Comparison of ENCODE assay signal across 26 cellular contexts in the genomic region with DNA sequence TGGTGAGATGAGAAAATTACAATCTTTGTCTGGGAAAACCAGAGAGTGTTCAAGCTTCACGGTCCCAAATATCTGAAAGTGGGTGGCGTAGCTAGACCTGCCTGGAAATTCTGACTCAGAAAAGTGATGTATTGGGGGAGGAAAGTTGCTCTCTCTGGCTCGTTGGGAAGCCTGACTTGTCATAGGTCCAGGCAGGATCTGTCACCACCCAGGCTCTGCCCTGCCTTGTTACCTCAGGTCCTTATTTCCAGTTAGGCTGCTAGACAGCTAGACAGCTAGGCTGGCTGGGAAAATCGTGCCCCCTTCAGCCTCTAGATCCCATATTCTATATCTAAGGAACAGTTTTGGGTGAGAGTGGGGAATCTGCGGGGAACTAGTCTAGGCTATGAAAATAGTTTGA. TPM values are rescaled to one million over a fixed set of nuclear protein-coding genes. Genes with fewer than 3 reads are reported as not detected.
DNase-seq lines count a peak whose midpoint lies in the region; FAIRE-seq and TF ChIP-seq lines count a peak whose summit lies in the region.
"Had no signal": no experiment of that assay in that cellular context is flagged by ENCODE, and none has a peak within 500 bp of the region (broad histone marks: within the 10 kb centered on the region; RNA-seq: fewer than 3 reads in every experiment).

No MANE protein-coding gene starts in this region.

- no peak overlapping the region for H3K9ac ChIP-seq in mesendoderm (ENCODE audit: low read length)
- H3K9ac ChIP-seq: BLaER1 treated with 17β-estradiol and CSF1 and Interleukin-3, amounts not matched to agents 10 nM and 100 nM had no signal

- H3K18ac ChIP-seq in mesendoderm (ENCODE audit: low read length) = no peak overlapping the region

- H4K5ac ChIP-seq in mesendoderm (ENCODE audit: low read length) = no peak overlapping the region

- peak; percentile 6 for FAIRE-seq in H54 (lab: Jason Lieb, UNC)
- FAIRE-seq: A549, G401.6, GM12892 had no signal

- H3K4me3 ChIP-seq in epithelial cell of proximal tubule (ENCODE audit: low read depth, low read length) (no peak overlapping the region), mesendoderm (ENCODE audit: low read length) (no peak overlapping the region)
- H3K4me3 ChIP-seq: A549; BLaER1 treated with 17β-estradiol and CSF1 and Interleukin-3, amounts not matched to agents 10 nM and 100 nM; GM23338; HAP-1 had no signal

- H3K79me2 ChIP-seq in mesendoderm (ENCODE audit: control insufficient read depth, insufficient read depth, low read length) = no peaks in the 10 kb centered on the region

- no peak overlapping the region for H3K4me2 ChIP-seq in mesendoderm (ENCODE audit: low read length)
- H3K4me2 ChIP-seq: A549, GM23338 had no signal

- no peak overlapping the region for H3K4ac ChIP-seq in mesendoderm (ENCODE audit: low read depth, low read length)

- H3K4me1 ChIP-seq in mesendoderm (ENCODE audit: control insufficient read depth, low read depth, low read length) = peaks cover 2% of the 10 kb centered on the region
- H3K4me1 ChIP-seq: A549, BE2C, HAP-1 had no signal

- H2BK120ac ChIP-seq in mesendoderm (ENCODE audit: low read depth, low read length) = no peak overlapping the region

- H3K23ac ChIP-seq in mesendoderm (ENCODE audit: low read length) = no peak overlapping the region

- no peak overlapping the region for H3K56ac ChIP-seq in mesendoderm (ENCODE audit: low read length)

- intact Hi-C loops in posterior vena cava (cut with DNase I) = no loop called here

- H3K27me3 ChIP-seq in mesendoderm (ENCODE audit: insufficient read depth, low read length, poor library complexity) = no peaks in the 10 kb centered on the region
- H3K27me3 ChIP-seq: BE2C; BLaER1 treated with 17β-estradiol and CSF1 and Interleukin-3, amounts not matched to agents 10 nM and 100 nM had no signal

- no peaks in the 10 kb centered on the region for H3K79me1 ChIP-seq in mesendoderm (ENCODE audit: low read length)

- no peak overlapping the region for H2AK5ac ChIP-seq in mesendoderm (ENCODE audit: low read length)

- no peaks in the 10 kb centered on the region for H3K36me3 ChIP-seq in mesendoderm (ENCODE audit: control insufficient read depth, insufficient read depth, low read length)
- H3K36me3 ChIP-seq: BE2C; BLaER1 treated with 17β-estradiol and CSF1 and Interleukin-3, amounts not matched to agents 10 nM and 100 nM; HAP-1 had no signal

- no peak for TF ChIP-seq CTCF in epithelial cell of proximal tubule (conservative IDR thresholded peaks at IDR 0.05; ENCODE audit: low read depth, low read length)

- H2BK5ac ChIP-seq in mesendoderm (ENCODE audit: low read length) = no peak overlapping the region

- no peak overlapping the region for H2BK15ac ChIP-seq in mesendoderm (replicated peaks; ENCODE audit: low read depth)

- no CpG with 5 or more reads among the region's 5 CpGs for WGBS in mesendoderm (ENCODE audit: extremely low coverage, insufficient coverage, low lambda C conversion rate)

- no peak overlapping the region for H4K8ac ChIP-seq in mesendoderm (ENCODE audit: low read depth, low read length)

- no peak overlapping the region for H3K27ac ChIP-seq in mesendoderm (ENCODE audit: low read depth, low read length)
- H3K27ac ChIP-seq: A549; BLaER1 treated with 17β-estradiol and CSF1 and Interleukin-3, amounts not matched to agents 10 nM and 100 nM had no signal

- DNase-seq in H54 (ENCODE audit: insufficient read length, low spot score) (peak; percentile 4), NCI-H446 treated with DMSO at 0.1 percent for 48 hours (lab: John Stamatoyannopoulos, UW) (peak; percentile 85), epithelial cell of proximal tubule (ENCODE audit: low read depth) (peak; percentile 19), mesendoderm (peak; percentile 4), posterior vena cava (ENCODE audit: low spot score) (no peak), NCI-H128 (lab: John Stamatoyannopoulos, UW; ENCODE audit: unreplicated experiment) (no peak), retina (no peak), NCI-H82 (lab: John Stamatoyannopoulos, UW) (no peak)
- DNase-seq: 8988T; ACHN; AML-193; BE2C; Calu3; CD4-positive, alpha-beta T cell; CD8-positive, alpha-beta memory T cell; DMS53; DND-41; HFFc6 had no signal

- no peak for TF ChIP-seq POLR2A in H54 (IDR thresholded peaks at IDR 0.05; ENCODE audit: low read depth, low read length)

RNA-seq across cellular contexts. Expression of a gene that starts 41.0 kb away (rescaled TPM):
- under 0.01 TPM in 1 of 2 replicates, not detected in the other for total RNA-seq in epithelial cell of proximal tubule
- 0.49 TPM for polyA plus RNA-seq in mesendoderm (2013, experiment 1 of 2)
- polyA plus RNA-seq in mesendoderm (2013, experiment 2 of 2) = 0.43 TPM
- not detected for total RNA-seq in posterior vena cava
- total RNA-seq: Calu3; CD4-positive, alpha-beta T cell; CD8-positive, alpha-beta memory T cell; H4; HFFc6 had no signal
- polyA plus RNA-seq: A549; CD14-positive monocyte; CD8-positive, alpha-beta memory T cell had no signal

Comparison
In these comparisons a context has a peak if more than half of its experiments do, and no peak if none do; other contexts are left out.
1. DNase-seq: peak in H54 (single experiment), NCI-H446 treated with DMSO at 0.1 percent for 48 hours (single experiment), epithelial cell of proximal tubule (single experiment) and mesendoderm (single experiment); none in posterior vena cava (single experiment), NCI-H128 (single experiment), retina (single experiment) and NCI-H82 (single experiment).